In the genomic region with DNA sequence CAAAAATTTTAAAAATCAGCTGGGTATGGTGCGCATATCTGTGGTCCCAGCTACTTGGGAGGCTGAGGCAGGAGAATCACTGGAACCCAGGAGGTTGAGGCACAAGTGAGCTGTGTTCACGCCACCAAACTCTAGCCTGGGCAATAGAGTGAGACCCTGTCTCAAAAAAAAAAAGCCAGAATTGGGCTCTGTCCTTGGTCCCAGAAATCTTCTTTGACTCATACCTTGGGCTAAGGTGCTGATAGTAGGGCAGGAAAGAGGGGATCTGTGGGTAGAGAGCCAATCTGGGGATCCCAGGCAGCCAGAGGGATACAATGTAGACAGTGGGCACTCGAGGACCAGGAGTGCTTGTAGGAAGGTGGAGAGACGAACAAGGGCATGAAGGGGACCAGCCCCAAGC, we compare ENCODE assay signal across 22 cellular contexts. TPM values are rescaled to one million over a fixed set of nuclear protein-coding genes. Genes with fewer than 3 reads are reported as not detected.
"Had no signal": no experiment of that assay in that cellular context is flagged by ENCODE, and none has a peak within 500 bp of the region (broad histone marks: within the 10 kb centered on the region; RNA-seq: fewer than 3 reads in every experiment).

No MANE protein-coding gene starts in this region.

- H3K4me3 ChIP-seq: K562, SJCRH30 had no signal

- DNase-seq: IMR-90, Kasumi-1, MM.1S, NCI-H1092 treated with DMSO at 0.1 percent for 48 hours, NCI-H1436, NCI-H187, NCI-H2029, NCI-H2081 treated with DMSO at 0.1 percent for 48 hours, NCI-H2171, NCI-H226, NCI-H446, NCI-H524 treated with DMSO at 0.1 percent for 48 hours, NCI-H774, SHP77 treated with DMSO at 0.1 percent for 48 hours, SJCRH30 had no signal

- H3K9me3 ChIP-seq: SJCRH30 had no signal

- H3K27me3 ChIP-seq: SJCRH30 had no signal

- H3K27ac ChIP-seq: KMS-11, RWPE1, SJCRH30 had no signal

- H3K36me3 ChIP-seq: SJCRH30 had no signal

- H3K9ac ChIP-seq: KMS-11 had no signal

- H3K4me2 ChIP-seq: KMS-11 had no signal

RNA-seq across cellular contexts. Expression of a gene that starts 13.3 kb away (rescaled TPM):
- total RNA-seq: HepG2, HT1080, SJCRH30 had no signal
- polyA plus RNA-seq: HepG2 had no signal

RNA-seq across cellular contexts. Expression of a gene that starts 37.5 kb away (rescaled TPM):
- total RNA-seq: HepG2, HT1080, IMR-90, K562, M059J, Right ventricle myocardium inferior had no signal
- polyA plus RNA-seq: HepG2, IMR-90, K562 had no signal
